In the genomic region with DNA sequence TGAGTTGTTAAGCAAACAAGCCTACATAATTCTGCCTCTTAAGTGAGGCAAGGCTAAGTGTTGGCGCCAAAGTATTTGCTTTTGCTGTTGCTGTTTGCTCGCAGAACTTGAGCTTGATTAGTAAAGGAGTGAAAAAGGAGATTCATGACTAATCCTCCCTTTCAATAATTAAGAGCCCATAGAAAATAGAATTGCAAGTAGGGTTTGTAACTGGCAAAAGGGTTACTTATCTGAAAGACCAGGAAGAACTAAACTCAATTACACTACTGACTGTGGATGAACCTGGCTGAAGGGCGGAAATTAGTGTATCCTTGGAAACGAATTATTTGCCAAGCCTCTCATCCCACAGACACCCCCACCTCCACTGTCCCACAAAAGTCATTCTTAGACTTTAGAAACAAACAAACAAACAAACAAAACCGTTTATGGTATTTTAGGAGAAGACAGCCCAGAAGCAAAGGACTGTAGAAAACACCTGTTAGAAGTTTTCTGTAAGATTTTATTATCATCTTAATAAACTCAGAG, we compare ENCODE assay signal across 1 cellular context.
TF ChIP-seq lines count a peak whose summit lies in the region.

No MANE protein-coding gene starts in this region.

TF ChIP-seq in H1, 55 proteins besides CTCF, POLR2A, EP300 and RAD21:
- peak; percentile 0; the same call in 1 of the 2 replicates for TF ChIP-seq SP1 (IDR thresholded peaks at IDR 0.05; ENCODE audit: low read depth, low read length)
- TF ChIP-seq CHD2 (IDR thresholded peaks at IDR 0.05; ENCODE audit: low read length): no peak
- no peak for TF ChIP-seq ATF2 (IDR thresholded peaks at IDR 0.05; ENCODE audit: low read length)
